31 cellular contexts compared by ENCODE assay signal in the genomic region with DNA sequence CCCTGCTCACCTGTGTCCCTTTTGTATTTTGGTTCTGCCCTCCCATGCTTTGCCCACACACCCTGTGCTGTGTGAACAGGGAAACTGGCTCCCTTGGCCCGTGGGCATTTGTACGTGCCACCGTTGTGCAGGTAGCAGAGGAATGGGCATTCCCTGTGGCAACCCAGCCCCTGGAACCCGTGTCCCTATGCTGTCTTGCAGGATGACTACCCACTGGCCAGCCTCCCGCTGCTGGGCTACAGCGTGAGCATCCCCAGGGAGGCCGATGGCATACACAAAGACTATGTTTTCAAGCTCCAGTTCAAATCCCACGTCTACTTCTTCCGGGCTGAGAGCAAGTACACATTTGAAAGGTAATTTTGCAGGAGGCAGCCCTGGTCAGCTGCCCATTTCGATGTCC.
"Had no signal": no experiment of that assay in that cellular context is flagged by ENCODE, and none has a peak within 500 bp of the region (broad histone marks: within the 10 kb centered on the region; RNA-seq: fewer than 3 reads in every experiment).

No MANE protein-coding gene starts in this region.

- ATAC-seq: activated CD4-positive, alpha-beta T cell treated with anti-CD3 and anti-CD28 coated beads for 36 hours; activated CD8-positive, alpha-beta memory T cell treated with anti-CD3 and anti-CD28 coated beads, Interleukin-2, amount 10 ng/mL, durations not matched to agents 7 days and 5 days; activated CD8-positive, alpha-beta T cell treated with anti-CD3 and anti-CD28 coated beads, Interleukin-2, amount 10 ng/mL, durations not matched to agents 7 days and 5 days; activated naive CD8-positive, alpha-beta T cell treated with anti-CD3 and anti-CD28 coated beads, Interleukin-2, amount 50 U/mL, for 24 hours; gastroesophageal sphincter had no signal

- H3K4me1 ChIP-seq: adrenal gland, ascending aorta, breast epithelium, gastroesophageal sphincter had no signal

- H3K36me3 Mint-ChIP-seq: activated CD8-positive, alpha-beta memory T cell treated with anti-CD3 and anti-CD28 coated beads, Interleukin-2, amount 10 ng/mL, durations not matched to agents 7 days and 5 days; activated naive CD4-positive, alpha-beta T cell treated with anti-CD3 and anti-CD28 coated beads, Interleukin-2, amount 50 U/mL, for 24 hours; activated naive CD8-positive, alpha-beta T cell treated with anti-CD3 and anti-CD28 coated beads for 36 hours had no signal

- H3K27me3 ChIP-seq: adrenal gland, ascending aorta, breast epithelium, esophagus squamous epithelium, gastroesophageal sphincter had no signal

- H3K4me3 ChIP-seq: adrenal gland, ascending aorta, breast epithelium, esophagus squamous epithelium, gastroesophageal sphincter had no signal

- H3K27ac ChIP-seq: adrenal gland, ascending aorta, breast epithelium, epithelial cell of prostate, esophagus squamous epithelium, gastroesophageal sphincter had no signal

- FAIRE-seq: colon, endometrium, endothelial cell of umbilical vein had no signal

- H3K27me3 Mint-ChIP-seq: activated CD4-positive, alpha-beta memory T cell treated with anti-CD3 and anti-CD28 coated beads for 36 hours; activated CD4-positive, alpha-beta T cell treated with anti-CD3 and anti-CD28 coated beads for 36 hours; activated CD4-positive, alpha-beta T cell treated with anti-CD3 and anti-CD28 coated beads, Interleukin-2, amount 10 ng/mL, durations not matched to agents 24 days and 14 days; activated CD8-positive, alpha-beta memory T cell treated with anti-CD3 and anti-CD28 coated beads, Interleukin-2, amount 10 ng/mL, durations not matched to agents 7 days and 5 days; activated naive CD4-positive, alpha-beta T cell treated with anti-CD3 and anti-CD28 coated beads, Interleukin-2, amount 50 U/mL, for 24 hours; activated naive CD8-positive, alpha-beta T cell treated with anti-CD3 and anti-CD28 coated beads for 36 hours; activated naive CD8-positive, alpha-beta T cell treated with anti-CD3 and anti-CD28 coated beads, Interleukin-2, amount 50 U/mL, for 24 hours; brain had no signal

- H3K4me3 Mint-ChIP-seq: activated CD4-positive, alpha-beta memory T cell treated with anti-CD3 and anti-CD28 coated beads for 36 hours; activated CD4-positive, alpha-beta T cell treated with anti-CD3 and anti-CD28 coated beads for 36 hours; activated CD4-positive, alpha-beta T cell treated with anti-CD3 and anti-CD28 coated beads, Interleukin-2, amount 10 ng/mL, durations not matched to agents 24 days and 14 days; activated CD8-positive, alpha-beta memory T cell treated with anti-CD3 and anti-CD28 coated beads, Interleukin-2, amount 10 ng/mL, durations not matched to agents 7 days and 5 days; activated CD8-positive, alpha-beta T cell treated with anti-CD3 and anti-CD28 coated beads, Interleukin-2, amount 10 ng/mL, durations not matched to agents 7 days and 5 days; activated naive CD4-positive, alpha-beta T cell treated with anti-CD3 and anti-CD28 coated beads for 36 hours; activated naive CD4-positive, alpha-beta T cell treated with anti-CD3 and anti-CD28 coated beads, Interleukin-2, amount 50 U/mL, for 24 hours; activated naive CD8-positive, alpha-beta T cell treated with anti-CD3 and anti-CD28 coated beads for 36 hours; activated naive CD8-positive, alpha-beta T cell treated with anti-CD3 and anti-CD28 coated beads, Interleukin-2, amount 50 U/mL, for 24 hours; activated T-helper 1 cell treated with anti-CD3 and anti-CD28 coated beads, Interleukin-12 subunit alpha, Interleukin-12 subunit beta, Interleukin-2, Interleukin-4 antibody, amounts not matched to agents 30 ng/mL and 10 ng/mL and 1 ng/mL, durations not matched to agents 14 hours and 24 hours and 36 hours; brain had no signal

- H3K4me1 Mint-ChIP-seq: activated CD4-positive, alpha-beta T cell treated with anti-CD3 and anti-CD28 coated beads for 36 hours; activated CD4-positive, alpha-beta T cell treated with anti-CD3 and anti-CD28 coated beads, Interleukin-2, amount 10 ng/mL, durations not matched to agents 24 days and 14 days; activated CD8-positive, alpha-beta memory T cell treated with anti-CD3 and anti-CD28 coated beads, Interleukin-2, amount 10 ng/mL, durations not matched to agents 7 days and 5 days; activated naive CD4-positive, alpha-beta T cell treated with anti-CD3 and anti-CD28 coated beads, Interleukin-2, amount 50 U/mL, for 24 hours; activated naive CD8-positive, alpha-beta T cell treated with anti-CD3 and anti-CD28 coated beads for 36 hours; activated naive CD8-positive, alpha-beta T cell treated with anti-CD3 and anti-CD28 coated beads, Interleukin-2, amount 50 U/mL, for 24 hours; brain had no signal

- DNase-seq: activated CD4-positive, alpha-beta memory T cell treated with anti-CD3 and anti-CD28 coated beads for 36 hours; activated CD4-positive, alpha-beta T cell treated with anti-CD3 and anti-CD28 coated beads for 36 hours; activated CD4-positive, alpha-beta T cell treated with anti-CD3 and anti-CD28 coated beads, Interleukin-2, amount 10 ng/mL, durations not matched to agents 24 days and 14 days; activated CD4-positive, CD25-positive, alpha-beta regulatory T cell; activated CD4-positive, CD25-positive, alpha-beta regulatory T cell treated with anti-CD3 and anti-CD28 coated beads, Interleukin-2, amount 50 U/mL, for 72 hours; activated CD8-positive, alpha-beta memory T cell treated with anti-CD3 and anti-CD28 coated beads, Interleukin-2, amount 10 ng/mL, durations not matched to agents 7 days and 5 days; activated CD8-positive, alpha-beta memory T cell treated with anti-CD3 and anti-CD28 coated beads, Interleukin-2, amount 50 U/mL, for 4 hours; activated CD8-positive, alpha-beta T cell treated with anti-CD3 and anti-CD28 coated beads, Interleukin-2, amount 10 ng/mL, durations not matched to agents 7 days and 5 days; activated effector memory CD4-positive, alpha-beta T cell treated with anti-CD3 and anti-CD28 coated beads, Interleukin-2, amount 50 U/mL, for 16 hours; activated naive CD4-positive, alpha-beta T cell treated with anti-CD3 and anti-CD28 coated beads for 36 hours; activated naive CD8-positive, alpha-beta T cell treated with anti-CD3 and anti-CD28 coated beads for 36 hours; activated naive CD8-positive, alpha-beta T cell treated with anti-CD3 and anti-CD28 coated beads, Interleukin-2, amount 50 U/mL, for 24 hours; activated T-cell treated with anti-CD3 and anti-CD28 coated beads, Interleukin-2, amount 50 U/mL, for 1 hour; activated T-cell treated with anti-CD3 and anti-CD28 coated beads, Interleukin-2, amount 50 U/mL, for 48 hours; adrenal gland; caudate nucleus; effector CD8-positive, alpha-beta T cell; esophagus squamous epithelium; foreskin melanocyte; T-helper 2 cell had no signal

- H3K27ac Mint-ChIP-seq: activated CD4-positive, alpha-beta memory T cell treated with anti-CD3 and anti-CD28 coated beads for 36 hours; activated CD4-positive, alpha-beta T cell treated with anti-CD3 and anti-CD28 coated beads for 36 hours; activated CD4-positive, alpha-beta T cell treated with anti-CD3 and anti-CD28 coated beads, Interleukin-2, amount 10 ng/mL, durations not matched to agents 24 days and 14 days; activated CD8-positive, alpha-beta memory T cell treated with anti-CD3 and anti-CD28 coated beads, Interleukin-2, amount 10 ng/mL, durations not matched to agents 7 days and 5 days; activated CD8-positive, alpha-beta T cell treated with anti-CD3 and anti-CD28 coated beads, Interleukin-2, amount 10 ng/mL, durations not matched to agents 7 days and 5 days; activated naive CD4-positive, alpha-beta T cell treated with anti-CD3 and anti-CD28 coated beads for 36 hours; activated naive CD4-positive, alpha-beta T cell treated with anti-CD3 and anti-CD28 coated beads, Interleukin-2, amount 50 U/mL, for 24 hours; activated naive CD8-positive, alpha-beta T cell treated with anti-CD3 and anti-CD28 coated beads for 36 hours; activated naive CD8-positive, alpha-beta T cell treated with anti-CD3 and anti-CD28 coated beads, Interleukin-2, amount 50 U/mL, for 24 hours; activated T-helper 1 cell treated with anti-CD3 and anti-CD28 coated beads, Interleukin-12 subunit alpha, Interleukin-12 subunit beta, Interleukin-2, Interleukin-4 antibody, amounts not matched to agents 30 ng/mL and 10 ng/mL and 1 ng/mL, durations not matched to agents 14 hours and 24 hours and 36 hours; activated T-helper 2 cell treated with anti-CD3 and anti-CD28 coated beads, Interferon-gamma antibody, Interleukin-2, Interleukin-4, amounts not matched to agents 10 μg/mL and 5 μg/mL and 100 μg/mL, durations not matched to agents 14 hours and 24 hours and 36 hours had no signal

- H3K9me3 Mint-ChIP-seq: activated CD4-positive, alpha-beta memory T cell treated with anti-CD3 and anti-CD28 coated beads for 36 hours; activated CD4-positive, alpha-beta T cell treated with anti-CD3 and anti-CD28 coated beads, Interleukin-2, amount 10 ng/mL, durations not matched to agents 24 days and 14 days; activated naive CD4-positive, alpha-beta T cell treated with anti-CD3 and anti-CD28 coated beads for 36 hours; activated naive CD4-positive, alpha-beta T cell treated with anti-CD3 and anti-CD28 coated beads, Interleukin-2, amount 50 U/mL, for 24 hours; activated naive CD8-positive, alpha-beta T cell treated with anti-CD3 and anti-CD28 coated beads for 36 hours; activated naive CD8-positive, alpha-beta T cell treated with anti-CD3 and anti-CD28 coated beads, Interleukin-2, amount 50 U/mL, for 24 hours; activated T-helper 1 cell treated with anti-CD3 and anti-CD28 coated beads, Interleukin-12 subunit alpha, Interleukin-12 subunit beta, Interleukin-2, Interleukin-4 antibody, amounts not matched to agents 30 ng/mL and 10 ng/mL and 1 ng/mL, durations not matched to agents 14 hours and 24 hours and 36 hours; activated T-helper 2 cell treated with anti-CD3 and anti-CD28 coated beads, Interferon-gamma antibody, Interleukin-2, Interleukin-4, amounts not matched to agents 10 μg/mL and 5 μg/mL and 100 μg/mL, durations not matched to agents 14 hours and 24 hours and 36 hours; brain had no signal

- H3K9me3 ChIP-seq: adrenal gland, ascending aorta, breast epithelium, esophagus squamous epithelium, gastroesophageal sphincter had no signal

- H3K36me3 ChIP-seq: breast epithelium had no signal
